27 cellular contexts compared by ENCODE assay signal in genomic region chr9:93038918-93039317, GRCh38. TPM values are rescaled to one million over a fixed set of nuclear protein-coding genes. Genes with fewer than 3 reads are reported as not detected.
DNase-seq lines count a peak whose midpoint lies in the region; ATAC-seq and TF ChIP-seq lines count a peak whose summit lies in the region.
"Had no signal": no experiment of that assay in that cellular context is flagged by ENCODE, and none has a peak within 500 bp of the region (broad histone marks: within the 10 kb centered on the region; RNA-seq: fewer than 3 reads in every experiment).

No MANE protein-coding gene starts in this region.

- H3K27ac ChIP-seq in CD8-positive, alpha-beta memory T cell (ENCODE audit: low read depth, low read length) = no peak overlapping the region
- H3K27ac ChIP-seq in osteoblast (ENCODE audit: low read depth, low read length) = no peak overlapping the region
- H3K27ac ChIP-seq: heart left ventricle had no signal

- H3K9me3 Mint-ChIP-seq in activated naive CD4-positive, alpha-beta T cell treated with anti-CD3 and anti-CD28 coated beads for 36 hours = no peaks in the 10 kb centered on the region
- no peaks in the 10 kb centered on the region for H3K9me3 Mint-ChIP-seq in CD8-positive, alpha-beta memory T cell
- no peaks in the 10 kb centered on the region for H3K9me3 Mint-ChIP-seq in activated naive CD8-positive, alpha-beta T cell treated with anti-CD3 and anti-CD28 coated beads, Interleukin-2, amount 10 ng/mL, durations not matched to agents 7 days and 5 days

- TF ChIP-seq CTCF in osteoblast (IDR thresholded peaks at IDR 0.05; ENCODE audit: extremely low read depth, low read depth, low read length) = no peak

- H3K27me3 ChIP-seq in CD8-positive, alpha-beta memory T cell (ENCODE audit: insufficient read depth, low read length, poor library complexity, severe bottlenecking) = no peaks in the 10 kb centered on the region
- H3K27me3 ChIP-seq in osteoblast (ENCODE audit: insufficient read depth, low read length) = no peaks in the 10 kb centered on the region
- H3K27me3 ChIP-seq: heart left ventricle had no signal

- intact Hi-C loops in activated naive CD4-positive, alpha-beta T cell treated with anti-CD3 and anti-CD28 coated beads for 36 hours (cut with micrococcal nuclease) = no loop called here

- no peak overlapping the region for H2AFZ ChIP-seq in osteoblast (ENCODE audit: low read length)

- peaks cover 4% of the 10 kb centered on the region for H3K36me3 ChIP-seq in CD8-positive, alpha-beta memory T cell (ENCODE audit: insufficient read depth, low read length)
- no peaks in the 10 kb centered on the region for H3K36me3 ChIP-seq in osteoblast (ENCODE audit: insufficient read depth, low read length)

- H3K36me3 Mint-ChIP-seq in activated naive CD4-positive, alpha-beta T cell treated with anti-CD3 and anti-CD28 coated beads for 36 hours (ENCODE audit: low read depth) = peaks cover 5% of the 10 kb centered on the region
- peaks cover 0 to 34% (median 0%) of the 10 kb centered on the region in 3 donors for H3K36me3 Mint-ChIP-seq in CD8-positive, alpha-beta memory T cell
- H3K36me3 Mint-ChIP-seq in activated naive CD8-positive, alpha-beta T cell treated with anti-CD3 and anti-CD28 coated beads, Interleukin-2, amount 10 ng/mL, durations not matched to agents 7 days and 5 days = no peaks in the 10 kb centered on the region
- H3K36me3 Mint-ChIP-seq: brain had no signal

- POLR2A ChIA-PET in CD8-positive, alpha-beta memory T cell (lab: Charles Lee) = interaction anchor here (0.6 to 1.1 kb wide), 3 partner anchors 11 to 26 kb away, joined by 3 to 6 read pairs (median 3); no protein-coding TSS in a partner anchor
- POLR2A ChIA-PET in activated naive CD8-positive, alpha-beta T cell treated with anti-CD3 and anti-CD28 coated beads, Interleukin-2, amount 10 ng/mL, durations not matched to agents 7 days and 5 days (lab: Charles Lee) = interaction anchor here (0.8 to 3.1 kb wide), 3 partner anchors 15 to 25 kb away, joined by 3 to 7 read pairs (median 4); no protein-coding TSS in a partner anchor

- H4K20me1 ChIP-seq in osteoblast (ENCODE audit: insufficient read depth, low read length) = no peaks in the 10 kb centered on the region

- no peak overlapping the region for H3K4me3 Mint-ChIP-seq in activated naive CD4-positive, alpha-beta T cell treated with anti-CD3 and anti-CD28 coated beads for 36 hours
- H3K4me3 Mint-ChIP-seq in CD8-positive, alpha-beta memory T cell = peak overlapping the region in 1 of 7 donors; percentile 6
- no peak overlapping the region for H3K4me3 Mint-ChIP-seq in activated naive CD8-positive, alpha-beta T cell treated with anti-CD3 and anti-CD28 coated beads, Interleukin-2, amount 10 ng/mL, durations not matched to agents 7 days and 5 days
- H3K4me3 Mint-ChIP-seq: brain had no signal

- peaks cover 37% of the 10 kb centered on the region for H3K4me1 ChIP-seq in CD8-positive, alpha-beta memory T cell (ENCODE audit: insufficient read depth, low read length)
- H3K4me1 ChIP-seq in osteoblast (ENCODE audit: insufficient read depth, low read length) = no peaks in the 10 kb centered on the region

- DNase-seq in activated naive CD4-positive, alpha-beta T cell treated with anti-CD3 and anti-CD28 coated beads for 36 hours = no peak
- DNase-seq in activated naive CD4-positive, alpha-beta T cell treated with anti-CD3 and anti-CD28 coated beads, Interleukin-2, amount 50 U/mL, for 16 hours = no peak
- no peak for DNase-seq in CD8-positive, alpha-beta memory T cell
- peak; percentile 20 for DNase-seq in activated naive CD8-positive, alpha-beta T cell treated with anti-CD3 and anti-CD28 coated beads, Interleukin-2, amount 10 ng/mL, durations not matched to agents 7 days and 5 days
- DNase-seq in osteoblast (ENCODE audit: insufficient read length, low spot score, missing footprints) = peak; percentile 58
- DNase-seq in NCI-H1417 (lab: John Stamatoyannopoulos, UW) = no peak
- DNase-seq in UCSD-AML1 (lab: John Stamatoyannopoulos, UW; ENCODE audit: unreplicated experiment) = no peak
- DNase-seq: ACHN; activated CD4-positive, CD25-positive, alpha-beta regulatory T cell; activated T-cell treated with anti-CD3 and anti-CD28 coated beads, Interleukin-2, amount 50 U/mL, for 1 hour; C1 segment of cervical spinal cord; effector CD4-positive, alpha-beta T cell; erythroblast; foreskin fibroblast; kidney glomerular epithelial cell; mammary epithelial cell; NCI-H1048; NCI-H187 treated with DMSO at 0.1 percent for 48 hours; NCI-H748 treated with DMSO at 0.1 percent for 48 hours; occipital lobe; SK-N-SH; stimulated activated CD8-positive, alpha-beta memory T cell treated with anti-CD3 and anti-CD28 coated beads, Interleukin-4, amount 100 ng/mL, for 48 hours; T1000 had no signal

- no peaks in the 10 kb centered on the region for H3K9me3 ChIP-seq in CD8-positive, alpha-beta memory T cell (ENCODE audit: low read length)
- no peaks in the 10 kb centered on the region for H3K9me3 ChIP-seq in osteoblast (ENCODE audit: low read depth, low read length)
- H3K9me3 ChIP-seq: heart left ventricle, SK-N-SH had no signal

- no peaks in the 10 kb centered on the region for H3K27me3 Mint-ChIP-seq in activated naive CD4-positive, alpha-beta T cell treated with anti-CD3 and anti-CD28 coated beads for 36 hours (ENCODE audit: low read depth)
- H3K27me3 Mint-ChIP-seq in CD8-positive, alpha-beta memory T cell = peaks cover 0 to 6% of the 10 kb centered on the region in 2 donors
- H3K27me3 Mint-ChIP-seq in activated naive CD8-positive, alpha-beta T cell treated with anti-CD3 and anti-CD28 coated beads, Interleukin-2, amount 10 ng/mL, durations not matched to agents 7 days and 5 days = no peaks in the 10 kb centered on the region
- H3K27me3 Mint-ChIP-seq: brain had no signal

- H3K79me2 ChIP-seq in osteoblast (ENCODE audit: insufficient read depth, low read length) = no peaks in the 10 kb centered on the region

- H3K27ac Mint-ChIP-seq in activated naive CD4-positive, alpha-beta T cell treated with anti-CD3 and anti-CD28 coated beads for 36 hours = peak overlapping the region; percentile 75
- H3K27ac Mint-ChIP-seq in CD8-positive, alpha-beta memory T cell = peak overlapping the region in 6 of 8 donors; percentile 19 to 87 (median 72)
- H3K27ac Mint-ChIP-seq in activated naive CD8-positive, alpha-beta T cell treated with anti-CD3 and anti-CD28 coated beads, Interleukin-2, amount 10 ng/mL, durations not matched to agents 7 days and 5 days = peak overlapping the region; percentile 18
- H3K27ac Mint-ChIP-seq: brain had no signal

- peaks cover 63% of the 10 kb centered on the region for H3K4me1 Mint-ChIP-seq in activated naive CD4-positive, alpha-beta T cell treated with anti-CD3 and anti-CD28 coated beads for 36 hours (ENCODE audit: low read depth)
- peaks cover 34 to 80% (median 41%) of the 10 kb centered on the region in 3 donors for H3K4me1 Mint-ChIP-seq in CD8-positive, alpha-beta memory T cell
- H3K4me1 Mint-ChIP-seq in activated naive CD8-positive, alpha-beta T cell treated with anti-CD3 and anti-CD28 coated beads, Interleukin-2, amount 10 ng/mL, durations not matched to agents 7 days and 5 days = peaks cover 30% of the 10 kb centered on the region

- H3K4me2 ChIP-seq in osteoblast (ENCODE audit: insufficient read depth, low read length) = no peak overlapping the region
- H3K4me2 ChIP-seq: SK-N-SH had no signal

- CTCF ChIA-PET in activated naive CD4-positive, alpha-beta T cell treated with anti-CD3 and anti-CD28 coated beads for 36 hours (lab: Charles Lee) = no interaction called here
- CTCF ChIA-PET in CD8-positive, alpha-beta memory T cell (lab: Charles Lee) = interaction anchor here (1.1 kb wide), 1 partner anchor 8 kb away, joined by 3 read pairs; no protein-coding TSS in a partner anchor

- no peak overlapping the region for H3K4me3 ChIP-seq in CD8-positive, alpha-beta memory T cell (ENCODE audit: low read length)
- H3K4me3 ChIP-seq in osteoblast (ENCODE audit: insufficient read depth, low read length) = no peak overlapping the region
- H3K4me3 ChIP-seq: heart left ventricle had no signal

- no peak for ATAC-seq in activated naive CD8-positive, alpha-beta T cell treated with anti-CD3 and anti-CD28 coated beads, Interleukin-2, amount 10 ng/mL, durations not matched to agents 7 days and 5 days (ENCODE audit: low read depth)
- ATAC-seq in HG02678 (IDR thresholded peaks at IDR 0.05; ENCODE audit: unreplicated experiment) = no peak
- ATAC-seq: heart left ventricle, HepG2 had no signal

RNA-seq across cellular contexts. Expression of gene SUSD3, which starts 19.6 kb away (rescaled TPM):
- total RNA-seq in activated naive CD4-positive, alpha-beta T cell treated with anti-CD3 and anti-CD28 coated beads for 36 hours = 10 to 100 TPM; 62.7 to 68.3 TPM
- 10 to 100 TPM; 11.3 to 12.3 TPM for total RNA-seq in CD8-positive, alpha-beta memory T cell
- polyA plus RNA-seq in CD8-positive, alpha-beta memory T cell = 103 TPM
- 10 to 100 TPM; 68.0 to 70.4 TPM for total RNA-seq in activated naive CD8-positive, alpha-beta T cell treated with anti-CD3 and anti-CD28 coated beads, Interleukin-2, amount 10 ng/mL, durations not matched to agents 7 days and 5 days
- 0.36 and 0.88 TPM in 2 replicates for total RNA-seq in osteoblast

RNA-seq across cellular contexts. Expression of gene CARD19, which starts 57.1 kb away (rescaled TPM):
- total RNA-seq in activated naive CD4-positive, alpha-beta T cell treated with anti-CD3 and anti-CD28 coated beads for 36 hours = 10 to 100 TPM; 51.4 to 52.0 TPM
- 10 to 100 TPM; 43.2 to 43.6 TPM for total RNA-seq in CD8-positive, alpha-beta memory T cell
- polyA plus RNA-seq in CD8-positive, alpha-beta memory T cell = 66.4 TPM
- 10 to 100 TPM; 68.1 to 68.2 TPM for total RNA-seq in activated naive CD8-positive, alpha-beta T cell treated with anti-CD3 and anti-CD28 coated beads, Interleukin-2, amount 10 ng/mL, durations not matched to agents 7 days and 5 days
- 38.4 and 38.6 TPM in 2 replicates for total RNA-seq in osteoblast

Comparison
In these comparisons a context has a peak if more than half of its experiments do, and no peak if none do; other contexts are left out.
1. DNase-seq: peak in activated naive CD8-positive, alpha-beta T cell treated with anti-CD3 and anti-CD28 coated beads, Interleukin-2, amount 10 ng/mL, durations not matched to agents 7 days and 5 days (single experiment) and osteoblast (single experiment); none in activated naive CD4-positive, alpha-beta T cell treated with anti-CD3 and anti-CD28 coated beads for 36 hours (single experiment), activated naive CD4-positive, alpha-beta T cell treated with anti-CD3 and anti-CD28 coated beads, Interleukin-2, amount 50 U/mL, for 16 hours (single experiment), CD8-positive, alpha-beta memory T cell (0 of 5), NCI-H1417 (0 of 3) and UCSD-AML1 (single experiment).
2. H3K27ac Mint-ChIP-seq: peak in every context shown above with its lines; median percentile 75 in activated naive CD4-positive, alpha-beta T cell treated with anti-CD3 and anti-CD28 coated beads for 36 hours; 72 in CD8-positive, alpha-beta memory T cell; 18 in activated naive CD8-positive, alpha-beta T cell treated with anti-CD3 and anti-CD28 coated beads, Interleukin-2, amount 10 ng/mL, durations not matched to agents 7 days and 5 days.
3. RNA of gene SUSD3, which starts 19.6 kb away (total RNA-seq): 68.0 to 70.4 TPM in activated naive CD8-positive, alpha-beta T cell treated with anti-CD3 and anti-CD28 coated beads, Interleukin-2, amount 10 ng/mL, durations not matched to agents 7 days and 5 days and 62.7 to 68.3 TPM in activated naive CD4-positive, alpha-beta T cell treated with anti-CD3 and anti-CD28 coated beads for 36 hours; 11.3 to 12.3 TPM in CD8-positive, alpha-beta memory T cell and 0.36 to 0.88 TPM in osteoblast; every median in the first group is over 4 times any median in the second.